Comparison of ENCODE assay signal across 15 cellular contexts in the genomic region with DNA sequence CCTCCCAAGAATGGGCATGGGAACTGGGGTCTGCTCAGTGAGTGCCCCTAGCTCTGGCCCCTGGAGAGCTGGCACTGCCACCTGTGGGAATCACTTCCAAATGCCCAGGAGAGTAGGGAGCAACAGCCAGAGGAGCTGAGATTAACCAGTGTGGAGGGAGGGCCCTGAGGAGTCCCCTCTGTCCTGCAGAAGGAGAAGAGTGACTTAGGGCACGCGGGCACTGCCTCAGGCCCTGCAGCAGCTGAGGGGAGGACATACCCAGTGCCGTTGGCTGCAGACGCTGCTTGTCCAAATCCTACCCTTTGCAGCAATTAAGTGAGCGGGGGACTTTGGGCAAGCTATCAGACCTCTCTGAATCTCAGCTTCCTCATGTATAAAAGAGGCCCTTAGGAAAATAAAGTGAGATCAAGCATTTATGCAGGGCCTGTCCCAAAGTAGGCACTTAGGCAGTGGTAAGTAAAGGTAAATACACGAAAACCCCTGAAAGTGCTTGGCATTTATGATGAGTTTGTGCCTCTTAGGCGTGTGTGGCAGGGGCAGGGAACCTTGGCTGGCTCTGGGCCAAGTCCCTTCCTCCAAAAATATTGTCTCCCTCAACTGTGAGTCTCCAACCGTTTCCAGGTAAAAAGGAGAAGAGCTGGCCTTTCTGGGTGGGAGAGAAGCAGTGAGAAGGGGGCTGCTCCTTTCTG. TPM values are rescaled to one million over a fixed set of nuclear protein-coding genes. Genes with fewer than 3 reads are reported as not detected.
DNase-seq lines count a peak whose midpoint lies in the region; ATAC-seq, FAIRE-seq and TF ChIP-seq lines count a peak whose summit lies in the region.
"Had no signal": no experiment of that assay in that cellular context is flagged by ENCODE, and none has a peak within 500 bp of the region (broad histone marks: within the 10 kb centered on the region; RNA-seq: fewer than 3 reads in every experiment).

No MANE protein-coding gene starts in this region.

- no peaks in the 10 kb centered on the region for H3K9me2 ChIP-seq in HCT116 (ENCODE audit: insufficient read depth)

- no peak for TF ChIP-seq RAD21 in HCT116 (IDR thresholded peaks at IDR 0.05; ENCODE audit: low read depth)

- H3K36me3 Mint-ChIP-seq in activated CD4-positive, alpha-beta T cell treated with anti-CD3 and anti-CD28 coated beads for 36 hours (ENCODE audit: low read depth), result no peaks in the 10 kb centered on the region
- H3K36me3 Mint-ChIP-seq in astrocyte (ENCODE audit: low read depth, unreplicated experiment) (no peaks in the 10 kb centered on the region), WTC11 (no peaks in the 10 kb centered on the region)

- peaks cover 42 to 90% of the 10 kb centered on the region in 2 experiments for H3K4me1 ChIP-seq in HCT116 (ENCODE audit: control insufficient read depth in 1 of 2, insufficient read depth in 2 of 2, low read length in 2 of 2)
- peaks cover 8% of the 10 kb centered on the region for H3K4me1 ChIP-seq in astrocyte (ENCODE audit: insufficient read depth, low read length)
- H3K4me1 ChIP-seq in sigmoid colon, result no peaks in the 10 kb centered on the region

- FAIRE-seq in astrocyte (lab: Jason Lieb, UNC), result no peak

- H3K9me3 Mint-ChIP-seq in activated CD4-positive, alpha-beta T cell treated with anti-CD3 and anti-CD28 coated beads for 36 hours (ENCODE audit: low read depth), result no peaks in the 10 kb centered on the region
- H3K9me3 Mint-ChIP-seq in astrocyte (ENCODE audit: unreplicated experiment) (peaks cover 3% of the 10 kb centered on the region), WTC11 (no peaks in the 10 kb centered on the region)

- CTCF ChIA-PET in activated CD4-positive, alpha-beta T cell treated with anti-CD3 and anti-CD28 coated beads for 36 hours (lab: Charles Lee), result interaction anchor here (0.6 to 0.9 kb wide), 2 partner anchors 27 to 31 kb away, joined by 3 read pairs; no protein-coding TSS in a partner anchor
- CTCF ChIA-PET in HCT116 (lab: Charles Lee) (interaction anchor here (2.7 kb wide), 1 partner anchor 27 kb away, joined by 6 read pairs; no protein-coding TSS in a partner anchor), WTC11 (lab: Charles Lee) (interaction anchor here (0.9 to 2.6 kb wide), 8 partner anchors 8 to 317 kb away, joined by 3 to 23 read pairs (median 3); no protein-coding TSS in a partner anchor)

- no peaks in the 10 kb centered on the region for H3K9me3 ChIP-seq in HCT116 (ENCODE audit: control insufficient read depth in 1 of 2, insufficient read depth in 1 of 2, low read depth in 1 of 2, low read length in 2 of 2)
- H3K9me3 ChIP-seq in astrocyte (ENCODE audit: insufficient read depth, low read depth, low read length), result no peaks in the 10 kb centered on the region
- no peaks in the 10 kb centered on the region for H3K9me3 ChIP-seq in sigmoid colon

- H3K27ac ChIP-seq in HCT116 (ENCODE audit: low read depth, low read length) (peak overlapping the region; percentile 12), astrocyte (ENCODE audit: low read depth, low read length) (no peak overlapping the region), sigmoid colon (no peak overlapping the region)
- H3K27ac ChIP-seq: HL-60 had no signal

- H2AFZ ChIP-seq in HCT116 (ENCODE audit: low read depth, low read length, poor library complexity, severe bottlenecking) (no peak overlapping the region), astrocyte (ENCODE audit: low read depth, low read length) (peak overlapping the region; percentile 16)

- peak; percentile 24 for ATAC-seq in activated CD4-positive, alpha-beta T cell treated with anti-CD3 and anti-CD28 coated beads for 36 hours
- ATAC-seq in HCT116 (peak; percentile 59), WTC11 (no peak)

- H3K4me3 Mint-ChIP-seq in activated CD4-positive, alpha-beta T cell treated with anti-CD3 and anti-CD28 coated beads for 36 hours, result no peak overlapping the region
- no peak overlapping the region for H3K4me3 Mint-ChIP-seq in astrocyte (ENCODE audit: unreplicated experiment)
- no peak overlapping the region for H3K4me3 Mint-ChIP-seq in WTC11

- RAD21 ChIA-PET in HCT116 (lab: Charles Lee; ENCODE audit: low non-redundant PET in 1 of 2, low total read pairs in 2 of 2, uncharacterized antibody in 2 of 2, unreplicated experiment in 2 of 2), result no interaction called here

- H3K27me3 Mint-ChIP-seq in activated CD4-positive, alpha-beta T cell treated with anti-CD3 and anti-CD28 coated beads for 36 hours, result peaks cover 7% of the 10 kb centered on the region
- H3K27me3 Mint-ChIP-seq in astrocyte (ENCODE audit: low read depth, unreplicated experiment) (peaks cover 27% of the 10 kb centered on the region), WTC11 (ENCODE audit: low read depth) (no peaks in the 10 kb centered on the region; the same call in 1 of the 2 replicates)

- H3K4me2 ChIP-seq in HCT116 (ENCODE audit: low read length) (peak overlapping the region; percentile 35), astrocyte (ENCODE audit: low read length) (no peak overlapping the region)

- DNase-seq in activated CD4-positive, alpha-beta T cell treated with anti-CD3 and anti-CD28 coated beads for 36 hours, result peak; percentile 16
- DNase-seq in activated CD4-positive, alpha-beta T cell treated with anti-CD3 and anti-CD28 coated beads, Interleukin-2, amount 50 U/mL, for 1 hour, result no peak
- no peak for DNase-seq in HCT116 (ENCODE audit: low read depth, low spot score)
- DNase-seq in astrocyte (ENCODE audit: low read depth), result no peak
- peak; percentile 37 for DNase-seq in sigmoid colon
- DNase-seq in SW 1271 (lab: John Stamatoyannopoulos, UW), result no peak
- no peak for DNase-seq in CD1c-positive myeloid dendritic cell (ENCODE audit: extremely low spot score)
- no peak for DNase-seq in WTC11 (ENCODE audit: low spot score)
- DNase-seq: cortex of kidney, substantia nigra had no signal

- POLR2A ChIA-PET in activated CD4-positive, alpha-beta T cell treated with anti-CD3 and anti-CD28 coated beads for 36 hours (lab: Charles Lee), result no interaction called here
- POLR2A ChIA-PET in HCT116 (lab: Charles Lee) (no interaction called here), WTC11 (lab: Charles Lee) (interaction anchor here (0.7 kb wide), 1 partner anchor 104 kb away, joined by 3 read pairs; no protein-coding TSS in a partner anchor)

- 71 to 74% methylated on average over 8 of the region's 8 CpGs for WGBS in sigmoid colon, 2 donors

- H3K27me3 ChIP-seq in HCT116 (ENCODE audit: insufficient read depth, low read length) (no peaks in the 10 kb centered on the region), astrocyte (ENCODE audit: insufficient read depth, low read length) (peaks cover 16% of the 10 kb centered on the region), sigmoid colon (no peaks in the 10 kb centered on the region)

- intact Hi-C loops in activated CD4-positive, alpha-beta T cell treated with anti-CD3 and anti-CD28 coated beads for 36 hours (cut with DNase I, micrococcal nuclease), result no loop called here
- intact Hi-C loops in HCT116 (cut with micrococcal nuclease) (no loop called here), sigmoid colon (cut with DNase I) (no loop called here)

- no peak overlapping the region for H3K27ac Mint-ChIP-seq in activated CD4-positive, alpha-beta T cell treated with anti-CD3 and anti-CD28 coated beads for 36 hours
- H3K27ac Mint-ChIP-seq in astrocyte (ENCODE audit: unreplicated experiment), result no peak overlapping the region
- no peak overlapping the region; the same call in 1 of the 2 replicates for H3K27ac Mint-ChIP-seq in WTC11

- H4K20me1 ChIP-seq in HCT116 (ENCODE audit: insufficient read depth) (no peaks in the 10 kb centered on the region), astrocyte (ENCODE audit: insufficient read depth, low read length) (no peaks in the 10 kb centered on the region)

- no peaks in the 10 kb centered on the region for H3K79me2 ChIP-seq in HCT116 (ENCODE audit: insufficient read depth, low read length)
- no peaks in the 10 kb centered on the region for H3K79me2 ChIP-seq in astrocyte (ENCODE audit: insufficient read depth, low read length)

- BruUV-seq in HCT116 (replicated peaks; lab: Mats Ljungman, UMichigan), result no TSS peak

- H3K36me3 ChIP-seq in HCT116 (ENCODE audit: control insufficient read depth in 1 of 2, insufficient read depth in 2 of 2, low read length in 2 of 2) (no peaks in the 10 kb centered on the region), astrocyte (ENCODE audit: insufficient read depth, low read length) (no peaks in the 10 kb centered on the region), sigmoid colon (no peaks in the 10 kb centered on the region)

- H3K9ac ChIP-seq in HCT116 (ENCODE audit: low read length) (peak overlapping the region; percentile 15; the same call in 1 of the 2 replicates), astrocyte (ENCODE audit: low read length) (no peak overlapping the region)

- H3K4me3 ChIP-seq in HCT116 (replicated peaks in 1 of 2; ENCODE audit: low read depth in 1 of 2, low read length in 2 of 2) (no peak overlapping the region), astrocyte (ENCODE audit: insufficient read depth, low read depth, low read length) (no peak overlapping the region), sigmoid colon (no peak overlapping the region)

- TF ChIP-seq EP300 in sigmoid colon (IDR thresholded peaks at IDR 0.05), result no peak

- TF ChIP-seq POLR2A in HCT116 (IDR thresholded peaks at IDR 0.05; ENCODE audit: borderline replicate concordance, extremely low read depth, insufficient read depth, insufficient read length) (no peak), sigmoid colon (IDR thresholded peaks at IDR 0.05) (no peak)

- TF ChIP-seq CTCF in HCT116 (IDR thresholded peaks at IDR 0.05 in 2 of 3, conservative IDR thresholded peaks at IDR 0.05 in 1 of 3; ENCODE audit: borderline replicate concordance in 1 of 3, insufficient read depth in 1 of 3, low read depth in 2 of 3, low read length in 2 of 3) (peak in 1 of 3 experiments; percentile 22; a peak in 1 of 6 replicates), astrocyte (IDR thresholded peaks at IDR 0.05; ENCODE audit: insufficient read depth, low read depth, low read length) (no peak), sigmoid colon (IDR thresholded peaks at IDR 0.05) (no peak), WTC11 (IDR thresholded peaks at IDR 0.05) (no peak)

- H3K4me1 Mint-ChIP-seq in activated CD4-positive, alpha-beta T cell treated with anti-CD3 and anti-CD28 coated beads for 36 hours, result peaks cover 14% of the 10 kb centered on the region
- peaks cover 19% of the 10 kb centered on the region for H3K4me1 Mint-ChIP-seq in astrocyte (ENCODE audit: low read depth, unreplicated experiment)
- peaks cover 25% of the 10 kb centered on the region for H3K4me1 Mint-ChIP-seq in WTC11

TF ChIP-seq in HCT116, 20 proteins besides CTCF, POLR2A, EP300 and RAD21 (continues in another document):
- no peak for TF ChIP-seq CBX3 (IDR thresholded peaks at IDR 0.05; ENCODE audit: low read depth)
- TF ChIP-seq ZNF274 (IDR thresholded peaks at IDR 0.05; ENCODE audit: low read depth, low read length), result no peak

RNA-seq across cellular contexts. Expression of gene PRF1, which starts 16.8 kb away (rescaled TPM):
- 10 to 100 TPM; 21.8 to 28.6 TPM for total RNA-seq in activated CD4-positive, alpha-beta T cell treated with anti-CD3 and anti-CD28 coated beads for 36 hours
- 6.4 TPM for total RNA-seq in HCT116 (2021; ENCODE audit: unreplicated experiment)
- 10.7 and 11.9 TPM in 2 replicates for polyA plus RNA-seq in HCT116 (2012)
- 0.14 and 0.16 TPM in 2 replicates for total RNA-seq in astrocyte
- 1 to 10 TPM in 2 of 4 donors, under 1 TPM in 2; 0.16 to 2.8 (median 1.0) TPM for total RNA-seq in sigmoid colon
- polyA plus RNA-seq in sigmoid colon, result 1 to 10 TPM in 2 of 3 donors, not detected in 1; 1.6 to 5.0 TPM
- total RNA-seq in WTC11 (2021), result 0.11 to 0.18 TPM (median 0.16 TPM) in 3 replicates
- total RNA-seq: lung microvascular endothelial cell, pulmonary artery endothelial cell had no signal
- polyA plus RNA-seq: AG04450, neural cell had no signal

Comparison
In these comparisons a context has a peak if more than half of its experiments do, and no peak if none do; other contexts are left out.
1. DNase-seq: peak in activated CD4-positive, alpha-beta T cell treated with anti-CD3 and anti-CD28 coated beads for 36 hours (single experiment) and sigmoid colon (single experiment); none in activated CD4-positive, alpha-beta T cell treated with anti-CD3 and anti-CD28 coated beads, Interleukin-2, amount 50 U/mL, for 1 hour (single experiment), HCT116 (single experiment), astrocyte (single experiment), SW 1271 (0 of 2), CD1c-positive myeloid dendritic cell (single experiment) and WTC11 (single experiment).